28 cellular contexts compared by ENCODE assay signal in the genomic region with DNA sequence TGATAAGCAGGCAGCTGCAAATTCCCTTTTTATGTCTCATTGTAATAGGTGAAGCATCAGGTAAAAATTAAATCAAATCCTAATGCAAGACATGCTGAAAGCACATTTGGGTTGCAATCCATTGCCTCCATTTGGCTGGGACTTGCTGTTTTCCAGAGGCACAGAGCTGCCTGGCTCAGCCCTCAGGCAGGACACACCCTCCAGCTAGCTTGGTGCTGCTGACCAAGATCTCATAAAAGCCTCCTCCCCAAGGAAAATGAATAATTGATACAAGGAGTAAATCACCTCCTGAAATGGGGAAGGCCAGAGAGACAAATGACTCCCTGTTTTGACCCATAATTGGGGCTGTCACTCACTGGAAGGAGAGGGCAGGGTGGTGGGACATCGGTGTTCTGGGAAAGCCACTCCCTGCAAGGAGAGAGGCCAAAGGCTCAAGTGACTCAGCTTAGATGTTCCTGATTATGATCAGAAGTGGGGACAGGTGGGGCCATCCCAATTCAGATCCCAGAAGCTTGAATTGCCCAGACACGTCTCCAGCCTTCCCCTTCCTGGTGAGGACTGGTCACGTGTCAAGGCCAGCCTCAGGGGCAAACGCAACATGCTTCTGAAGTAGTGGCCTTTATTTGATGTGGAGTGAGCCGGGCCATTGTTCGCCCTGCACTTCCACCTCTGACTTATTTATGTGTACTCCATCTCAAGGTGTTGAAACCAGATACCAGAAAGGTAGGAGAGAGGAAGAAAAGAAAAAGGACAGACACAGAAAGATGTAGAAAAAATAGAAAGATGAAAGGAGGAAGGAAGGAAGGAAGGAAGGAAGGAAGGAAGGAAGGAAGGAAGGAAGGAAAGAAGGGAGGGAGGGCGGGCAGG.
DNase-seq lines count a peak whose midpoint lies in the region; ATAC-seq and TF ChIP-seq lines count a peak whose summit lies in the region.
"Had no signal": no experiment of that assay in that cellular context is flagged by ENCODE, and none has a peak within 500 bp of the region (broad histone marks: within the 10 kb centered on the region; RNA-seq: fewer than 3 reads in every experiment).

No MANE protein-coding gene starts in this region.

- peak; percentile 74 for ATAC-seq in esophagus mucosa
- ATAC-seq: HCT116, Panc1 had no signal

- TF ChIP-seq CTCF in foreskin fibroblast (IDR thresholded peaks at IDR 0.05; ENCODE audit: low read depth, low read length): no peak

- H3K4me3 ChIP-seq in skin epidermis: no peak overlapping the region
- no peak overlapping the region for H3K4me3 ChIP-seq in foreskin fibroblast (ENCODE audit: low read depth in 1 of 2, low read length in 2 of 2)
- H3K4me3 ChIP-seq: BLaER1 treated with 17β-estradiol and CSF1 and Interleukin-3, amounts not matched to agents 10 nM and 100 nM; sigmoid colon; SJCRH30; transverse colon had no signal

- peak overlapping the region in 11 of 21 experiments; percentile 0 to 60 (median 25) for H3K27ac ChIP-seq in skin epidermis
- H3K27ac ChIP-seq: BLaER1 treated with 17β-estradiol and CSF1 and Interleukin-3, amounts not matched to agents 10 nM and 100 nM; neutrophil; sigmoid colon; SJCRH30; transverse colon; WERI-Rb-1 had no signal

- DNase-seq in ELF-1 (ENCODE audit: low read depth, low spot score) (peak; percentile 29), RPMI7951 (ENCODE audit: low read depth) (peak; percentile 1), NCI-H128 (lab: John Stamatoyannopoulos, UW; ENCODE audit: unreplicated experiment) (no peak), NCI-H82 treated with DMSO at 0.1 percent for 48 hours (lab: John Stamatoyannopoulos, UW; ENCODE audit: unreplicated experiment) (no peak), foreskin fibroblast (no peak)
- DNase-seq: activated CD4-positive, alpha-beta T cell treated with anti-CD3 and anti-CD28 coated beads, Interleukin-2, amount 10 ng/mL, durations not matched to agents 24 days and 14 days; activated naive CD8-positive, alpha-beta T cell treated with anti-CD3 and anti-CD28 coated beads for 36 hours; anterior cingulate cortex; DMS79; GDM1; head of caudate nucleus; IMR-90; naive B cell; NCI-H1048; NCI-H187 treated with DMSO at 0.1 percent for 48 hours; NCI-H524; sigmoid colon; SJCRH30; stimulated activated CD4-positive, alpha-beta T cell treated with anti-CD3 and anti-CD28 coated beads, Interleukin-4, amount 100 ng/mL, for 24 hours; T1000; transverse colon; WERI-Rb-1 had no signal

Comparison
In these comparisons a context has a peak if more than half of its experiments do, and no peak if none do; other contexts are left out.
1. DNase-seq: peak in ELF-1 (single experiment) and RPMI7951 (single experiment); none in NCI-H128 (single experiment), NCI-H82 treated with DMSO at 0.1 percent for 48 hours (single experiment) and foreskin fibroblast (0 of 2).